8 cellular contexts compared by ENCODE assay signal in genomic region chr19:16659832-16660708, GRCh38. TPM values are rescaled to one million over a fixed set of nuclear protein-coding genes. Genes with fewer than 3 reads are reported as not detected.
A peak's percentile ranks its signal among the peaks of the same experiment; 100 is the strongest.
DNase-seq lines count a peak whose midpoint lies in the region; ATAC-seq and TF ChIP-seq lines count a peak whose summit lies in the region.

SMIM7 (minus strand) TSS chr19:16660144; CDS start chr19:16660110, 34 bp downstream.

- H3K27ac ChIP-seq in ovary, result peak within 1 kb of the TSS; percentile 76 to 94
- peak within 1 kb of the TSS; percentile 68 to 92 (median 79) for H3K27ac ChIP-seq in thyroid gland

- peak; percentile 88 for TF ChIP-seq POLR2A in ovary (IDR thresholded peaks at IDR 0.05)
- peak; percentile 72 to 92 for TF ChIP-seq POLR2A in thyroid gland (IDR thresholded peaks at IDR 0.05)

- H3K36me3 ChIP-seq in ovary (no peaks in the 10 kb centered on the region), thyroid gland (peaks cover 2 to 22% of the 10 kb centered on the region in 2 donors)

- DNase-seq in NCI-H1417 (lab: John Stamatoyannopoulos, UW) (peak; percentile 95 to 99 (median 98)), SW 1271 (lab: John Stamatoyannopoulos, UW) (peak; percentile 92 to 98), Right ventricle myocardium inferior (ENCODE audit: missing footprints) (peak; percentile 99), ovary (peak; percentile 98 to 99 (median 99)), thyroid gland (peak; percentile 99)
- DNase-seq in activated naive CD8-positive, alpha-beta T cell treated with anti-CD3 and anti-CD28 coated beads, Interleukin-2, amount 50 U/mL, for 16 hours (ENCODE audit: low read depth, low spot score), result peak; percentile 98

- peak within 1 kb of the TSS; percentile 80 for H3K4me3 ChIP-seq in ovary
- peak within 1 kb of the TSS; percentile 48 to 81 (median 61) for H3K4me3 ChIP-seq in thyroid gland (replicated peaks in 1 of 3)

- H3K9me3 ChIP-seq in ovary, result no peaks in the 10 kb centered on the region
- no peaks in the 10 kb centered on the region for H3K9me3 ChIP-seq in thyroid gland

- no peak for TF ChIP-seq EP300 in ovary (IDR thresholded peaks at IDR 0.05)

- TF ChIP-seq CTCF in GM12872 (IDR thresholded peaks at IDR 0.05; ENCODE audit: insufficient read depth, low read depth, low read length), result peak; percentile 24; the same call in 1 of the 3 replicates
- no peak for TF ChIP-seq CTCF in ovary (IDR thresholded peaks at IDR 0.05)
- TF ChIP-seq CTCF in thyroid gland (IDR thresholded peaks at IDR 0.05), result no peak

- H3K4me1 ChIP-seq in ovary (ENCODE audit: insufficient read depth), result peaks cover 11% of the 10 kb centered on the region
- peaks cover 15 to 23% of the 10 kb centered on the region in 2 donors for H3K4me1 ChIP-seq in thyroid gland

- intact Hi-C loops in Right ventricle myocardium inferior (cut with DNase I), result loop anchor here (2.0 to 5.0 kb wide), 3 partner anchors 31 to 87 kb away; partner anchors contain the start of genes MED26 and SLC35E1
- intact Hi-C loops in ovary (cut with DNase I), result no loop called here
- intact Hi-C loops in thyroid gland (cut with DNase I), result no loop called here

- WGBS in ovary, 3 donors, result 0 to 1% (median 0%) methylated on average over 59 to 60 of the region's 60 CpGs
- 0 to 1% methylated on average over 36 to 42 of the region's 60 CpGs for WGBS in thyroid gland, 2 donors

- ATAC-seq in HG02759 (IDR thresholded peaks at IDR 0.05; ENCODE audit: unreplicated experiment) (peak; percentile 84), Right ventricle myocardium inferior (peak; percentile 98)

- H3K27me3 ChIP-seq in ovary (no peaks in the 10 kb centered on the region), thyroid gland (no peaks in the 10 kb centered on the region)

RNA-seq across cellular contexts. Expression of gene SMIM7, which starts in this region (rescaled TPM):
- total RNA-seq in Right ventricle myocardium inferior (30.8 TPM), ovary (100 to 1,000 TPM in 1 of 7 donors, 10 to 100 TPM in 6; 59.1 to 109 (median 71.8) TPM), thyroid gland (100 to 1,000 TPM in 2 of 4 donors, 10 to 100 TPM in 2; 80.9 to 171 (median 119) TPM)
- 100 to 1,000 TPM in 1 of 2 donors, 10 to 100 TPM in 1; 87.5 to 123 TPM for polyA plus RNA-seq in ovary

Comparison
In these comparisons a context has a peak if more than half of its experiments do, and no peak if none do; other contexts are left out.
1. Peak in every context shown above with its lines: DNase-seq, ATAC-seq, H3K4me3 ChIP-seq and H3K27ac ChIP-seq.